In genomic region chr18:2961828-2962227, GRCh38 we compare ENCODE assay signal across 8 cellular contexts. TPM values are rescaled to one million over a fixed set of nuclear protein-coding genes. Genes with fewer than 3 reads are reported as not detected.
DNase-seq lines count a peak whose midpoint lies in the region; TF ChIP-seq lines count a peak whose summit lies in the region.

No MANE protein-coding gene starts in this region.

- no peaks in the 10 kb centered on the region for H3K9me3 ChIP-seq in CD8-positive, alpha-beta memory T cell (ENCODE audit: low read length)
- H3K9me3 ChIP-seq in MG63 (no peaks in the 10 kb centered on the region), neural progenitor cell (ENCODE audit: low read depth) (no peaks in the 10 kb centered on the region), PC-9 (ENCODE audit: insufficient read depth, low read depth) (no peaks in the 10 kb centered on the region)

- H3K4me3 Mint-ChIP-seq in CD8-positive, alpha-beta memory T cell, result peak overlapping the region; percentile 77 to 91 (median 80)
- H3K4me3 Mint-ChIP-seq in neural progenitor cell, result peak overlapping the region; percentile 30

- H2AFZ ChIP-seq in neural progenitor cell (replicated peaks), result no peak overlapping the region
- H2AFZ ChIP-seq in PC-9, result no peak overlapping the region

- intact Hi-C loops in PC-9 (cut with micrococcal nuclease; ENCODE audit: unreplicated experiment), result no loop called here

- no peaks in the 10 kb centered on the region for H3K27me3 ChIP-seq in CD8-positive, alpha-beta memory T cell (ENCODE audit: insufficient read depth, low read length, poor library complexity, severe bottlenecking)
- no peaks in the 10 kb centered on the region for H3K27me3 ChIP-seq in MG63
- H3K27me3 ChIP-seq in neural progenitor cell, result no peaks in the 10 kb centered on the region
- H3K27me3 ChIP-seq in PC-9 (ENCODE audit: insufficient read depth, low read depth), result no peaks in the 10 kb centered on the region

- no peak overlapping the region for H3K4me2 ChIP-seq in neural progenitor cell
- H3K4me2 ChIP-seq in PC-9, result no peak overlapping the region

- no peaks in the 10 kb centered on the region for H3K9me2 ChIP-seq in PC-9 (ENCODE audit: insufficient read depth)

- peak overlapping the region; percentile 94 to 99 (median 97) for H3K27ac Mint-ChIP-seq in CD8-positive, alpha-beta memory T cell
- peak overlapping the region; percentile 90 for H3K27ac Mint-ChIP-seq in neural progenitor cell

- peaks cover 7% of the 10 kb centered on the region for H4K20me1 ChIP-seq in neural progenitor cell (ENCODE audit: low read depth)
- peaks cover 2% of the 10 kb centered on the region; the same call in 1 of the 2 replicates for H4K20me1 ChIP-seq in PC-9 (ENCODE audit: insufficient read depth)

- peak overlapping the region; percentile 1 for H3K27ac ChIP-seq in CD8-positive, alpha-beta memory T cell (ENCODE audit: low read depth, low read length)
- no peak overlapping the region for H3K27ac ChIP-seq in neural progenitor cell
- H3K27ac ChIP-seq in PC-9, result no peak overlapping the region

- peak overlapping the region; percentile 46 for H3K4me3 ChIP-seq in CD8-positive, alpha-beta memory T cell (ENCODE audit: low read length)
- H3K4me3 ChIP-seq in MG63 (no peak overlapping the region), neural progenitor cell (no peak overlapping the region), PC-9 (no peak overlapping the region)

- BruUV-seq in PC-9 (replicated peaks; lab: Mats Ljungman, UMichigan), result no TSS peak

- POLR2A ChIA-PET in CD8-positive, alpha-beta memory T cell (lab: Charles Lee), result interaction anchor here (1.0 to 5.6 kb wide), 7 partner anchors 9 to 32 kb away, joined by 3 to 50 read pairs (median 9); no protein-coding TSS in a partner anchor
- POLR2A ChIA-PET in PC-9 (lab: Charles Lee; ENCODE audit: unreplicated experiment), result no interaction called here

- peaks cover 37% of the 10 kb centered on the region for H3K79me2 ChIP-seq in neural progenitor cell (ENCODE audit: low read depth)
- H3K79me2 ChIP-seq in PC-9 (ENCODE audit: low read depth), result peaks cover 13% of the 10 kb centered on the region; the same call in 1 of the 2 replicates

- H3F3A ChIP-seq in neural progenitor cell (ENCODE audit: low read depth) (no peaks in the 10 kb centered on the region), PC-9 (ENCODE audit: insufficient read depth, low read depth) (no peaks in the 10 kb centered on the region)

- no peak for TF ChIP-seq CTCF in neural progenitor cell (IDR thresholded peaks at IDR 0.05)
- TF ChIP-seq CTCF in PC-9 (conservative IDR thresholded peaks at IDR 0.05), result no peak

- H3K27me3 Mint-ChIP-seq in CD8-positive, alpha-beta memory T cell, result no peaks in the 10 kb centered on the region
- H3K27me3 Mint-ChIP-seq in neural progenitor cell (ENCODE audit: insufficient read depth, low read depth), result no peaks in the 10 kb centered on the region

- H3K9me3 Mint-ChIP-seq in CD8-positive, alpha-beta memory T cell, result no peaks in the 10 kb centered on the region
- H3K9me3 Mint-ChIP-seq in neural progenitor cell, result no peaks in the 10 kb centered on the region

- H3K4me1 Mint-ChIP-seq in CD8-positive, alpha-beta memory T cell, result peaks cover 85 to 96% (median 90%) of the 10 kb centered on the region in 3 donors
- H3K4me1 Mint-ChIP-seq in neural progenitor cell, result peaks cover 32% of the 10 kb centered on the region

- H3K36me3 ChIP-seq in CD8-positive, alpha-beta memory T cell (ENCODE audit: insufficient read depth, low read length), result no peaks in the 10 kb centered on the region
- peaks cover 5% of the 10 kb centered on the region for H3K36me3 ChIP-seq in MG63
- no peaks in the 10 kb centered on the region for H3K36me3 ChIP-seq in neural progenitor cell
- H3K36me3 ChIP-seq in PC-9 (ENCODE audit: low read depth), result no peaks in the 10 kb centered on the region

- peaks cover 94% of the 10 kb centered on the region for H3K4me1 ChIP-seq in CD8-positive, alpha-beta memory T cell (ENCODE audit: insufficient read depth, low read length)
- H3K4me1 ChIP-seq in neural progenitor cell (peaks cover 8% of the 10 kb centered on the region), PC-9 (replicated peaks; ENCODE audit: insufficient read depth) (no peaks in the 10 kb centered on the region)

- peaks cover 4 to 25% (median 4%) of the 10 kb centered on the region in 3 donors for H3K36me3 Mint-ChIP-seq in CD8-positive, alpha-beta memory T cell
- peaks cover 16% of the 10 kb centered on the region for H3K36me3 Mint-ChIP-seq in neural progenitor cell

- CTCF ChIA-PET in CD8-positive, alpha-beta memory T cell (lab: Charles Lee), result interaction anchor here (1.0 to 8.2 kb wide), 8 partner anchors 9 to 285 kb away, joined by 3 to 77 read pairs (median 14); partner anchors contain the start of gene MYL12A
- CTCF ChIA-PET in PC-9 (lab: Charles Lee), result no interaction called here

- DNase-seq in CD8-positive, alpha-beta memory T cell, result peak in 2 of 5 donors; percentile 29 to 53
- DNase-seq in MG63 (peak; percentile 32), dermis blood vessel endothelial cell (peak; percentile 23), neural progenitor cell (ENCODE audit: low spot score) (no peak), NK-92 (lab: John Stamatoyannopoulos, UW; ENCODE audit: unreplicated experiment) (no peak), PC-9 (no peak), UCSD-AML1 (lab: John Stamatoyannopoulos, UW; ENCODE audit: unreplicated experiment) (no peak), SHP77 treated with DMSO at 0.1 percent for 48 hours (lab: John Stamatoyannopoulos, UW) (no peak)

- H3K9ac ChIP-seq in neural progenitor cell, result no peak overlapping the region

RNA-seq across cellular contexts. Expression of gene LPIN2, which starts 51.1 kb away (rescaled TPM):
- total RNA-seq in CD8-positive, alpha-beta memory T cell, result 10 to 100 TPM; 82.9 to 83.2 TPM
- polyA plus RNA-seq in CD8-positive, alpha-beta memory T cell, result 68.6 TPM
- total RNA-seq in MG63 (2014; rRNA removed; shearing (Covaris generic); ENCODE audit: low replicate concordance), result 14.2 and 29.3 TPM in 2 replicates
- total RNA-seq in dermis blood vessel endothelial cell (36.9 and 43.3 TPM in 2 replicates), neural progenitor cell (ENCODE audit: low replicate concordance) (32.1 and 35.5 TPM in 2 replicates), PC-9 (2021) (13.3 and 15.0 TPM in 2 replicates)

Comparison
In these comparisons a context has a peak if more than half of its experiments do, and no peak if none do; other contexts are left out.
1. DNase-seq: peak in MG63 (single experiment) and dermis blood vessel endothelial cell (single experiment); none in neural progenitor cell (single experiment), NK-92 (single experiment), PC-9 (0 of 2), UCSD-AML1 (single experiment) and SHP77 treated with DMSO at 0.1 percent for 48 hours (single experiment).